1 cellular context compared by ENCODE assay signal in the genomic region with DNA sequence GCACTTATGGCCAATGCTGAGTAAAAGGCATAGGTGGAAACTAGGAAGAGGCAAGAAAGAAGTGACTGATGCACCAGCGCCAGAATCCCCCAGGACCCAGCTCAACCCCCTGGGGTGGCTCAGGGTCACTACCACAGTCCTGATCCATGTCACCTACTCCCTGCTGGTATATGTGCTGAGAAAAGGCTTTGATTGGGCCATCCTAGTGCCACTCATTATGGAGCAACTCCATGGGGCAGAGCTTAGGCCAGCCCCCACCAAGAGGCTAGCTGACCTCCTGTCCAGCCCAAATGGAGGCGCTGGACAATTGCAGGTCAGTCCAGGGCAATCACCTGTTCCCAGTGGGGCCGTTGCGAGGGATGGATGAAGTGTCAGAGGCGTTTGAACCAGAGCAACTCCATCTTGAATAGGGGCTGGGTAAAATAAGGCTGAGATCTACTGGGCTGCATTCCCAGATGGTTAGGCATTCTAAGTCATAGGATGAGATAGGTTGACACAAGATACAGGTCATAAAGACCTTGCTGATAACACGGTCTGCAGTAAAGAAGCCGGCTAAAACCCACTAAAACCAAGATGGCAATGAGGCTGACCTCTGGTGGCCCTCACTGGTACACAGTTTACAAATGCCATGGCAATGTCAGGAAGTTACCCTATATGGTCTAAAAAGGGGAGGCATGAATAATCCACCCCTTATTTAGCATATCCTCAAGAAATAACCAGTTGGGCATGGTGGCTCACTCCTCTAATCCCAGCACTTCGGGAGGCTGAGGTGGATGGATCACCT.
TF ChIP-seq lines count a peak whose summit lies in the region.

No MANE protein-coding gene starts in this region.

TF ChIP-seq in GM12878, 131 proteins besides CTCF, POLR2A, EP300 and RAD21 (continued from another document):
- TF ChIP-seq KAT2A (conservative IDR thresholded peaks at IDR 0.05; ENCODE audit: control insufficient read depth, low read depth, low read length) = no peak
